In genomic region chr3:42709621-42710020, GRCh38 we compare ENCODE assay signal across 19 cellular contexts. TPM values are rescaled to one million over a fixed set of nuclear protein-coding genes. Genes with fewer than 3 reads are reported as not detected.
DNase-seq lines count a peak whose midpoint lies in the region; ATAC-seq and TF ChIP-seq lines count a peak whose summit lies in the region.
"Had no signal": no experiment of that assay in that cellular context is flagged by ENCODE, and none has a peak within 500 bp of the region (broad histone marks: within the 10 kb centered on the region; RNA-seq: fewer than 3 reads in every experiment).

No MANE protein-coding gene starts in this region.

- H3K27ac ChIP-seq in WERI-Rb-1 (no peak overlapping the region), lower lobe of right lung (no peak overlapping the region), suprapubic skin (no peak overlapping the region)
- H3K27ac ChIP-seq: A549; BLaER1 treated with 17β-estradiol and CSF1 and Interleukin-3, amounts not matched to agents 10 nM and 100 nM had no signal

- TF ChIP-seq EP300 in suprapubic skin (IDR thresholded peaks at IDR 0.05): no peak

- H3K27me3 Mint-ChIP-seq in activated naive CD4-positive, alpha-beta T cell treated with anti-CD3 and anti-CD28 coated beads, Interleukin-2, amount 10 ng/mL, durations not matched to agents 7 days and 5 days: peaks cover 21% of the 10 kb centered on the region

- H3K4me1 ChIP-seq in lower lobe of right lung: no peaks in the 10 kb centered on the region
- no peaks in the 10 kb centered on the region for H3K4me1 ChIP-seq in suprapubic skin
- H3K4me1 ChIP-seq: A549; BLaER1 treated with 17β-estradiol and CSF1 and Interleukin-3, amounts not matched to agents 10 nM and 100 nM had no signal

- TF ChIP-seq CTCF in WERI-Rb-1 (IDR thresholded peaks at IDR 0.05; ENCODE audit: low read depth, low read length) (no peak), lower lobe of right lung (IDR thresholded peaks at IDR 0.05) (no peak), suprapubic skin (IDR thresholded peaks at IDR 0.05) (no peak)

- H3K9me3 ChIP-seq in WERI-Rb-1 (ENCODE audit: severe bottlenecking) (no peaks in the 10 kb centered on the region), lower lobe of right lung (no peaks in the 10 kb centered on the region), suprapubic skin (no peaks in the 10 kb centered on the region)
- H3K9me3 ChIP-seq: A549; BLaER1 treated with 17β-estradiol and CSF1 and Interleukin-3, amounts not matched to agents 10 nM and 100 nM; MG63 had no signal

- no peaks in the 10 kb centered on the region for H3K36me3 Mint-ChIP-seq in activated naive CD4-positive, alpha-beta T cell treated with anti-CD3 and anti-CD28 coated beads, Interleukin-2, amount 10 ng/mL, durations not matched to agents 7 days and 5 days
- no peaks in the 10 kb centered on the region for H3K36me3 Mint-ChIP-seq in activated naive CD4-positive, alpha-beta T cell treated with anti-CD3 and anti-CD28 coated beads, Interleukin-2, amount 50 U/mL, for 72 hours

- no peaks in the 10 kb centered on the region for H3K4me1 Mint-ChIP-seq in activated naive CD4-positive, alpha-beta T cell treated with anti-CD3 and anti-CD28 coated beads, Interleukin-2, amount 10 ng/mL, durations not matched to agents 7 days and 5 days

- no peak for TF ChIP-seq POLR2A in suprapubic skin (IDR thresholded peaks at IDR 0.05)

- CTCF ChIA-PET in activated naive CD4-positive, alpha-beta T cell treated with anti-CD3 and anti-CD28 coated beads, Interleukin-2, amount 10 ng/mL, durations not matched to agents 7 days and 5 days (lab: Charles Lee): interaction anchor here (1.0 to 1.3 kb wide), 2 partner anchors 8 to 10 kb away, joined by 3 to 4 read pairs; no protein-coding TSS in a partner anchor

- no peaks in the 10 kb centered on the region for H3K36me3 ChIP-seq in WERI-Rb-1
- no peaks in the 10 kb centered on the region for H3K36me3 ChIP-seq in lower lobe of right lung
- no peaks in the 10 kb centered on the region for H3K36me3 ChIP-seq in suprapubic skin
- H3K36me3 ChIP-seq: BLaER1 treated with 17β-estradiol and CSF1 and Interleukin-3, amounts not matched to agents 10 nM and 100 nM; MG63 had no signal

- intact Hi-C loops in lower lobe of right lung (cut with DNase I): no loop called here

- WGBS in suprapubic skin: 93% methylated on average over 5 of the region's 10 CpGs

- H3K4me3 ChIP-seq in WERI-Rb-1 (ENCODE audit: low read depth, low read length) (no peak overlapping the region), lower lobe of right lung (no peak overlapping the region), suprapubic skin (no peak overlapping the region)
- H3K4me3 ChIP-seq: A549; BLaER1 treated with 17β-estradiol and CSF1 and Interleukin-3, amounts not matched to agents 10 nM and 100 nM; MG63 had no signal

- no peaks in the 10 kb centered on the region for H3K9me3 Mint-ChIP-seq in activated naive CD4-positive, alpha-beta T cell treated with anti-CD3 and anti-CD28 coated beads, Interleukin-2, amount 10 ng/mL, durations not matched to agents 7 days and 5 days
- no peaks in the 10 kb centered on the region for H3K9me3 Mint-ChIP-seq in activated naive CD4-positive, alpha-beta T cell treated with anti-CD3 and anti-CD28 coated beads, Interleukin-2, amount 50 U/mL, for 72 hours

- peak; percentile 11 for DNase-seq in activated naive CD4-positive, alpha-beta T cell treated with anti-CD3 and anti-CD28 coated beads, Interleukin-2, amount 10 ng/mL, durations not matched to agents 7 days and 5 days
- no peak for DNase-seq in activated naive CD4-positive, alpha-beta T cell treated with anti-CD3 and anti-CD28 coated beads, Interleukin-2, amount 50 U/mL, for 72 hours (ENCODE audit: low spot score in 2 of 2)
- peak; percentile 3 for DNase-seq in WERI-Rb-1
- peak; percentile 32 for DNase-seq in lower lobe of right lung
- peak; percentile 32 to 53 for DNase-seq in suprapubic skin (ENCODE audit: low spot score in 2 of 2)
- no peak for DNase-seq in HPDE6-E6E7 (ENCODE audit: extremely low spot score)
- DNase-seq: IMR-90, Karpas-422, MG63, NCI-H1092, NCI-H2081 treated with DMSO at 0.1 percent for 48 hours, NCI-H510A had no signal

- ATAC-seq in activated naive CD4-positive, alpha-beta T cell treated with anti-CD3 and anti-CD28 coated beads, Interleukin-2, amount 50 U/mL, for 72 hours: no peak
- no peak for ATAC-seq in lower lobe of right lung
- ATAC-seq in HG03025 (IDR thresholded peaks at IDR 0.05; ENCODE audit: low FRiP score, unreplicated experiment): no peak
- ATAC-seq in HG03442 (IDR thresholded peaks at IDR 0.05; ENCODE audit: unreplicated experiment): no peak
- ATAC-seq: A549, Panc1 had no signal

- H3K4me3 Mint-ChIP-seq in activated naive CD4-positive, alpha-beta T cell treated with anti-CD3 and anti-CD28 coated beads, Interleukin-2, amount 10 ng/mL, durations not matched to agents 7 days and 5 days: no peak overlapping the region

- no peak overlapping the region for H3K27ac Mint-ChIP-seq in activated naive CD4-positive, alpha-beta T cell treated with anti-CD3 and anti-CD28 coated beads, Interleukin-2, amount 10 ng/mL, durations not matched to agents 7 days and 5 days
- no peak overlapping the region for H3K27ac Mint-ChIP-seq in activated naive CD4-positive, alpha-beta T cell treated with anti-CD3 and anti-CD28 coated beads, Interleukin-2, amount 50 U/mL, for 72 hours

- H3K27me3 ChIP-seq in WERI-Rb-1 (ENCODE audit: insufficient read depth, low read depth, severe bottlenecking) (no peaks in the 10 kb centered on the region), lower lobe of right lung (ENCODE audit: low read depth) (no peaks in the 10 kb centered on the region), suprapubic skin (peaks cover 3% of the 10 kb centered on the region)
- H3K27me3 ChIP-seq: BLaER1 treated with 17β-estradiol and CSF1 and Interleukin-3, amounts not matched to agents 10 nM and 100 nM; MG63 had no signal

RNA-seq across cellular contexts. Expression of gene HHATL, which starts 7.0 kb away (rescaled TPM):
- total RNA-seq in activated naive CD4-positive, alpha-beta T cell treated with anti-CD3 and anti-CD28 coated beads, Interleukin-2, amount 50 U/mL, for 72 hours: not detected
- total RNA-seq in lower lobe of right lung (1.0 TPM), suprapubic skin (1 to 10 TPM in 1 of 4 donors, not detected in 3; 2.3 TPM)
- total RNA-seq: H1, HT-29, IMR-90 had no signal

RNA-seq across cellular contexts. Expression of gene KLHL40, which starts 24.3 kb away (rescaled TPM):
- not detected for total RNA-seq in activated naive CD4-positive, alpha-beta T cell treated with anti-CD3 and anti-CD28 coated beads, Interleukin-2, amount 50 U/mL, for 72 hours
- total RNA-seq in lower lobe of right lung: not detected
- not detected for total RNA-seq in suprapubic skin
- total RNA-seq: H1, HT-29, IMR-90 had no signal

RNA-seq across cellular contexts. Expression of gene ZBTB47, which starts 56.1 kb away (rescaled TPM):
- 1 to 10 TPM in 1 of 2 donors, under 1 TPM in 1; 0.34 to 1.8 TPM for total RNA-seq in activated naive CD4-positive, alpha-beta T cell treated with anti-CD3 and anti-CD28 coated beads, Interleukin-2, amount 50 U/mL, for 72 hours
- total RNA-seq in lower lobe of right lung (20.0 TPM), suprapubic skin (10 to 100 TPM; 17.9 to 36.1 (median 20.7) TPM)

Comparison
In these comparisons a context has a peak if more than half of its experiments do, and no peak if none do; other contexts are left out.
1. DNase-seq: peak in activated naive CD4-positive, alpha-beta T cell treated with anti-CD3 and anti-CD28 coated beads, Interleukin-2, amount 10 ng/mL, durations not matched to agents 7 days and 5 days (single experiment), WERI-Rb-1 (single experiment), lower lobe of right lung (single experiment) and suprapubic skin (2 of 2); none in activated naive CD4-positive, alpha-beta T cell treated with anti-CD3 and anti-CD28 coated beads, Interleukin-2, amount 50 U/mL, for 72 hours (0 of 2) and HPDE6-E6E7 (single experiment).